Comparison of ENCODE assay signal across 8 cellular contexts in the genomic region with DNA sequence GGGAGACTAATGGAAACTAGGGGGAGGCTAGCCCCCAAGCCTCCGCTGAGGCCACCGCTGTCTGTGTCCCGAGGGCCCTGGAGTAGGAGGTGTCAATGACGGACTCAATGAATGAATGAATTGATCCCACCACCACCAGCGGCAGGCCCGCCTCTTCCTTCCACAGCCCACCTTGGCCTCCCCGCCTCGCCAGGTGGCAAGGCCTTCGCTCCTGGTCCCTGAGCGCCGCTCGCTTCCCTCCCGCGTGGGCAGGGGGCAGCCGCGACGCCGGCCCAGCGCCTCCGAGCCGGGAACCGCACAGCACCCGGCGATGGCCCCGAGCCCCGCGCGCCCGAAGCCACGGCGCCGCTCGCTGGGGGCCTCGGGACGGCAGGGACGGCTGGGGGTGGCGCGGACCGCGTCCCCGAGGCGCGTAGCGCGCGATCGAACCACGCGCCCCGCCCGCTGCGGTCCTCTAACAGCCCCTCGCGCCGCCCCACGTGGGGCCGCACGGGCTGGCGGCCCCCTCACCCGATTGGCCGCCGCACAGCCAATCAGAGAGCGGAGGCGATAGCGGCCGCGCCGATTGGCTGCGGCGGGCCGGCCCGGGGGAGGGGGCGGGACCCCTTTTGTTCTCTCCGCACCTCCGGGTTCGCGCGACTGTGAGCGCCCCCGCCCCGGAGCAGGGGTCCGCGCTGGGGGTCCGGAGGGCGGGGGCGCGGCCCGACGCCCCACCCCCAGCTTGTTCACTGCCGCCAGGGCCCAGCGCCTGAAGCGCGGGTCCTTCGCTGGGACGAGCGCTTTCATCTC. TPM values are rescaled to one million over a fixed set of nuclear protein-coding genes. Genes with fewer than 3 reads are reported as not detected.
DNase-seq lines count a peak whose midpoint lies in the region; ATAC-seq and TF ChIP-seq lines count a peak whose summit lies in the region.

No MANE protein-coding gene starts in this region.

- no peak overlapping the region for H3K4me3 ChIP-seq in CD4-positive, alpha-beta memory T cell (ENCODE audit: low read length in 2 of 2)
- H3K4me3 ChIP-seq in coronary artery (peak overlapping the region; percentile 76), Karpas-422 (ENCODE audit: low read length) (no peak overlapping the region)

- intact Hi-C loops in CD4-positive, alpha-beta memory T cell (cut with micrococcal nuclease) = loop anchor here (10.0 kb wide), 1 partner anchor 86 kb away; a partner anchor contains a TSS

- peaks cover 2 to 22% (median 7%) of the 10 kb centered on the region in 4 donors for H3K4me1 Mint-ChIP-seq in CD4-positive, alpha-beta memory T cell

- no peaks in the 10 kb centered on the region for H3K79me2 ChIP-seq in Karpas-422 (ENCODE audit: low read length)

- peaks cover 13 to 29% of the 10 kb centered on the region in 2 donors for H3K27me3 Mint-ChIP-seq in CD4-positive, alpha-beta memory T cell

- H3K9me2 ChIP-seq in Karpas-422 (replicated peaks; ENCODE audit: insufficient read depth, low read length) = no peaks in the 10 kb centered on the region

- no peak overlapping the region for H2AFZ ChIP-seq in Karpas-422 (ENCODE audit: low read length)

- H3K27me3 ChIP-seq in CD4-positive, alpha-beta memory T cell (ENCODE audit: insufficient read depth, low read length) = peaks cover 22% of the 10 kb centered on the region
- no peaks in the 10 kb centered on the region for H3K27me3 ChIP-seq in Karpas-422 (ENCODE audit: low read length)

- H3K4me2 ChIP-seq in Karpas-422 (ENCODE audit: low read depth, low read length, poor library complexity, severe bottlenecking) = no peak overlapping the region

- H3K36me3 ChIP-seq in CD4-positive, alpha-beta memory T cell (ENCODE audit: insufficient read depth, low read length) = no peaks in the 10 kb centered on the region
- no peaks in the 10 kb centered on the region for H3K36me3 ChIP-seq in Karpas-422 (ENCODE audit: insufficient read depth, low read length)

- peak; percentile 43 to 62 (median 56) for DNase-seq in CD4-positive, alpha-beta memory T cell
- DNase-seq in NCI-H187 (lab: John Stamatoyannopoulos, UW) = peak; percentile 62 to 83
- DNase-seq in activated CD4-positive, alpha-beta T cell treated with anti-CD3 and anti-CD28 coated beads for 48 hours = peak; percentile 64
- no peak for DNase-seq in coronary artery (ENCODE audit: low spot score)
- DNase-seq in left kidney (ENCODE audit: low read depth, low spot score) = peak; percentile 96
- DNase-seq in stimulated activated CD4-positive, alpha-beta T cell treated with anti-CD3 and anti-CD28 coated beads, Interleukin-2, amount 100 ng/mL, for 48 hours = peak; percentile 28 to 55
- DNase-seq in Karpas-422 = no peak

- H3K9ac ChIP-seq in Karpas-422 (ENCODE audit: low read length) = no peak overlapping the region

- no peaks in the 10 kb centered on the region for H3K36me3 Mint-ChIP-seq in CD4-positive, alpha-beta memory T cell

- H3K4me1 ChIP-seq in CD4-positive, alpha-beta memory T cell (ENCODE audit: insufficient read depth, low read length) = peaks cover 19% of the 10 kb centered on the region
- H3K4me1 ChIP-seq in Karpas-422 (ENCODE audit: low read length) = peaks cover 9% of the 10 kb centered on the region

- POLR2A ChIA-PET in CD4-positive, alpha-beta memory T cell (lab: Charles Lee; ENCODE audit: partially characterized antibody) = interaction anchor here (1.6 kb wide), 1 partner anchor 31 kb away, joined by 5 read pairs; a partner anchor contains a TSS

- peaks cover 0 to 3% (median 0%) of the 10 kb centered on the region in 8 donors for H3K9me3 Mint-ChIP-seq in CD4-positive, alpha-beta memory T cell

- H3K27ac ChIP-seq in CD4-positive, alpha-beta memory T cell (ENCODE audit: low read depth, low read length) = no peak overlapping the region
- H3K27ac ChIP-seq in coronary artery (no peak overlapping the region), Karpas-422 (ENCODE audit: low read length) (no peak overlapping the region)

- no peak overlapping the region for H3K27ac Mint-ChIP-seq in CD4-positive, alpha-beta memory T cell

- CTCF ChIA-PET in CD4-positive, alpha-beta memory T cell (lab: Charles Lee; ENCODE audit: partially characterized antibody) = interaction anchor here (1.3 kb wide), 1 partner anchor 228 kb away, joined by 8 read pairs; no protein-coding TSS in a partner anchor

- no peaks in the 10 kb centered on the region for H3K9me3 ChIP-seq in CD4-positive, alpha-beta memory T cell (ENCODE audit: control insufficient read depth in 1 of 2, low read length in 2 of 2)
- no peaks in the 10 kb centered on the region for H3K9me3 ChIP-seq in Karpas-422 (ENCODE audit: low read length)

- peak overlapping the region; percentile 29 to 83 (median 62) for H3K4me3 Mint-ChIP-seq in CD4-positive, alpha-beta memory T cell

- ATAC-seq in HG03196 (IDR thresholded peaks at IDR 0.05; ENCODE audit: unreplicated experiment) = no peak

- TF ChIP-seq CTCF in coronary artery (IDR thresholded peaks at IDR 0.05) = no peak

- no peaks in the 10 kb centered on the region for H4K20me1 ChIP-seq in Karpas-422 (ENCODE audit: insufficient read depth, low read depth, low read length)

RNA-seq across cellular contexts. Expression of a gene that starts 31.4 kb away (rescaled TPM):
- total RNA-seq in CD4-positive, alpha-beta memory T cell = 1,000 to 10,000 TPM; 1,031 to 1,038 TPM
- 1,000 to 10,000 TPM; 1,338 to 1,651 TPM for polyA plus RNA-seq in CD4-positive, alpha-beta memory T cell
- total RNA-seq in Karpas-422 (2014; rRNA removed; shearing (Covaris generic); ENCODE audit: low replicate concordance) = 2,634 and 2,913 TPM in 2 replicates

RNA-seq across cellular contexts. Expression of a gene that starts 47.0 kb away (rescaled TPM):
- total RNA-seq in CD4-positive, alpha-beta memory T cell = 1 to 10 TPM in 1 of 2 experiments, under 1 TPM in 1; 0.75 to 1.0 TPM
- polyA plus RNA-seq in CD4-positive, alpha-beta memory T cell = under 1 TPM in 1 of 2 donors, not detected in 1; 0.20 TPM
- 0.63 and 1.2 TPM in 2 replicates for total RNA-seq in Karpas-422 (2014; rRNA removed; shearing (Covaris generic); ENCODE audit: low replicate concordance)

Comparison
In these comparisons a context has a peak if more than half of its experiments do, and no peak if none do; other contexts are left out.
1. DNase-seq: peak in CD4-positive, alpha-beta memory T cell (5 of 5), NCI-H187 (2 of 2), activated CD4-positive, alpha-beta T cell treated with anti-CD3 and anti-CD28 coated beads for 48 hours (single experiment), left kidney (single experiment) and stimulated activated CD4-positive, alpha-beta T cell treated with anti-CD3 and anti-CD28 coated beads, Interleukin-2, amount 100 ng/mL, for 48 hours (2 of 2); none in coronary artery (single experiment) and Karpas-422 (single experiment).